Comparison of ENCODE assay signal across 1 cellular context in the genomic region with DNA sequence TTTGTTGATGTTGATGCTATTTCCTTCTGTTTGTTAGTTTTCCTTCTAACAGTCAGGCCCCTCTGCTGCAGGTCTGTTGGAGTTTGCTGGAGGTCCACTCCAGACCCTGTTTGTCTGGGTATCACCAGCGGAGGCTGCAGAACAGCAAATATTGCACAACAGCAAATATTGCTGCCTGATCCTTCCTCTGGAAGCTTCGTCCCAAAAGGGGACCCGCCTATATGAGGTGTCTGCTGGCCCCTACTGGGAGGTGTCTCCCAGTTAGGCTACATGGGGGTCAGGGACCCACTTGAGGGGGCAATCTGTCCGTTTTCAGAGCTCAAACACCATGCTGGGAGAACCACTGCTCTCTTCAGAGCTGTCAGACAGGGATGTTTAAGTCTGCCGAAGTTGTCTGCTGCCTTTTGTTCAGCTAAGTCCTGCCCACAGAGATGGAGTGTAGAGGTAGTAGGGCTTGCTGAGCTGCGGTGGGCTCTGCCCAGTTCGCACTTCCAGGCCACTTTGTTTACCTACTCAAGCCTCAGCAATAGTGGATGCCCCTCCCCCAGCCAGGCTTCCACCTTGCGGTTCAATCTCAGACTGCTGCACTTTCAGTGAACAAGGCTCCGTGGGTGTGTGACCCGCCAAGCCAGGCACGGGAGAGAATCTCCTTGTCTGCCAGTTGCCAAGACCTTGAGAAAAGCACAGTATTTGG.
TF ChIP-seq lines count a peak whose summit lies in the region.
"Not testable (repeated sequence)": the region's sequence is repeated elsewhere in the genome, so short reads cannot be mapped to it uniquely, and the experiment has no call there.

No MANE protein-coding gene starts in this region.

TF ChIP-seq in HepG2, 621 proteins besides CTCF, POLR2A, EP300 and RAD21 (continues in another document):
- TF ChIP-seq SOX6, LCORL, SOX13 (IDR thresholded peaks at IDR 0.05): not testable (repeated sequence)
- TF ChIP-seq SOX6 (CRISPR knock-in tag; IDR thresholded peaks at IDR 0.05) = peak; percentile 87
- peak; percentile 74 for TF ChIP-seq FOXO1 (CRISPR knock-in tag; IDR thresholded peaks at IDR 0.05)
- 0 out of 2 replicates have a peak, but pooled peaks have one; percentile 35 for TF ChIP-seq ZNF556 (CRISPR knock-in tag; IDR thresholded peaks at IDR 0.05; ENCODE audit: borderline replicate concordance)
- peak; percentile 86 for TF ChIP-seq LCORL (CRISPR knock-in tag; IDR thresholded peaks at IDR 0.05)
- peak; percentile 42; the same call in 1 of the 2 replicates for TF ChIP-seq ZNF501 (CRISPR knock-in tag; IDR thresholded peaks at IDR 0.05)
- TF ChIP-seq ISL2 (CRISPR knock-in tag; IDR thresholded peaks at IDR 0.05) = peak; percentile 67
- peak; percentile 84 for TF ChIP-seq FOXA3 (CRISPR knock-in tag; IDR thresholded peaks at IDR 0.05)
- 0 out of 2 replicates have a peak, but pooled peaks have one; percentile 32 for TF ChIP-seq AHDC1 (CRISPR knock-in tag; IDR thresholded peaks at IDR 0.05; ENCODE audit: borderline replicate concordance)
- TF ChIP-seq ZMYM4 (CRISPR knock-in tag; IDR thresholded peaks at IDR 0.05) = peak; percentile 64; the same call in 1 of the 2 replicates
- peak; percentile 35; the same call in 1 of the 2 replicates for TF ChIP-seq KAT8 (CRISPR knock-in tag; IDR thresholded peaks at IDR 0.05)
- TF ChIP-seq, protein P1, sequence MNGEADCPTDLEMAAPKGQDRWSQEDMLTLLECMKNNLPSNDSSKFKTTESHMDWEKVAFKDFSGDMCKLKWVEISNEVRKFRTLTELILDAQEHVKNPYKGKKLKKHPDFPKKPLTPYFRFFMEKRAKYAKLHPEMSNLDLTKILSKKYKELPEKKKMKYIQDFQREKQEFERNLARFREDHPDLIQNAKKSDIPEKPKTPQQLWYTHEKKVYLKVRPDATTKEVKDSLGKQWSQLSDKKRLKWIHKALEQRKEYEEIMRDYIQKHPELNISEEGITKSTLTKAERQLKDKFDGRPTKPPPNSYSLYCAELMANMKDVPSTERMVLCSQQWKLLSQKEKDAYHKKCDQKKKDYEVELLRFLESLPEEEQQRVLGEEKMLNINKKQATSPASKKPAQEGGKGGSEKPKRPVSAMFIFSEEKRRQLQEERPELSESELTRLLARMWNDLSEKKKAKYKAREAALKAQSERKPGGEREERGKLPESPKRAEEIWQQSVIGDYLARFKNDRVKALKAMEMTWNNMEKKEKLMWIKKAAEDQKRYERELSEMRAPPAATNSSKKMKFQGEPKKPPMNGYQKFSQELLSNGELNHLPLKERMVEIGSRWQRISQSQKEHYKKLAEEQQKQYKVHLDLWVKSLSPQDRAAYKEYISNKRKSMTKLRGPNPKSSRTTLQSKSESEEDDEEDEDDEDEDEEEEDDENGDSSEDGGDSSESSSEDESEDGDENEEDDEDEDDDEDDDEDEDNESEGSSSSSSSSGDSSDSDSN (CRISPR knock-in tag; IDR thresholded peaks at IDR 0.05) = peak; percentile 31; the same call in 1 of the 2 replicates
- TF ChIP-seq, protein P2, sequence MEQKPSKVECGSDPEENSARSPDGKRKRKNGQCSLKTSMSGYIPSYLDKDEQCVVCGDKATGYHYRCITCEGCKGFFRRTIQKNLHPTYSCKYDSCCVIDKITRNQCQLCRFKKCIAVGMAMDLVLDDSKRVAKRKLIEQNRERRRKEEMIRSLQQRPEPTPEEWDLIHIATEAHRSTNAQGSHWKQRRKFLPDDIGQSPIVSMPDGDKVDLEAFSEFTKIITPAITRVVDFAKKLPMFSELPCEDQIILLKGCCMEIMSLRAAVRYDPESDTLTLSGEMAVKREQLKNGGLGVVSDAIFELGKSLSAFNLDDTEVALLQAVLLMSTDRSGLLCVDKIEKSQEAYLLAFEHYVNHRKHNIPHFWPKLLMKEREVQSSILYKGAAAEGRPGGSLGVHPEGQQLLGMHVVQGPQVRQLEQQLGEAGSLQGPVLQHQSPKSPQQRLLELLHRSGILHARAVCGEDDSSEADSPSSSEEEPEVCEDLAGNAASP (CRISPR knock-in tag; IDR thresholded peaks at IDR 0.05; ENCODE audit: borderline replicate concordance) = peak; percentile 73; the same call in 1 of the 2 replicates
- peak; percentile 69; the same call in 1 of the 2 replicates for TF ChIP-seq PITX1 (CRISPR knock-in tag; IDR thresholded peaks at IDR 0.05)
- 0 out of 2 replicates have a peak, but pooled peaks have one; percentile 28 for TF ChIP-seq THAP9 (CRISPR knock-in tag; IDR thresholded peaks at IDR 0.05; ENCODE audit: borderline replicate concordance)
- TF ChIP-seq ZNF232 (CRISPR knock-in tag; IDR thresholded peaks at IDR 0.05; ENCODE audit: borderline replicate concordance) = peak; percentile 28; the same call in 1 of the 2 replicates
- 0 out of 2 replicates have a peak, but pooled peaks have one; percentile 22 for TF ChIP-seq ZNF263 (CRISPR knock-in tag; IDR thresholded peaks at IDR 0.05)
- TF ChIP-seq, protein P3, sequence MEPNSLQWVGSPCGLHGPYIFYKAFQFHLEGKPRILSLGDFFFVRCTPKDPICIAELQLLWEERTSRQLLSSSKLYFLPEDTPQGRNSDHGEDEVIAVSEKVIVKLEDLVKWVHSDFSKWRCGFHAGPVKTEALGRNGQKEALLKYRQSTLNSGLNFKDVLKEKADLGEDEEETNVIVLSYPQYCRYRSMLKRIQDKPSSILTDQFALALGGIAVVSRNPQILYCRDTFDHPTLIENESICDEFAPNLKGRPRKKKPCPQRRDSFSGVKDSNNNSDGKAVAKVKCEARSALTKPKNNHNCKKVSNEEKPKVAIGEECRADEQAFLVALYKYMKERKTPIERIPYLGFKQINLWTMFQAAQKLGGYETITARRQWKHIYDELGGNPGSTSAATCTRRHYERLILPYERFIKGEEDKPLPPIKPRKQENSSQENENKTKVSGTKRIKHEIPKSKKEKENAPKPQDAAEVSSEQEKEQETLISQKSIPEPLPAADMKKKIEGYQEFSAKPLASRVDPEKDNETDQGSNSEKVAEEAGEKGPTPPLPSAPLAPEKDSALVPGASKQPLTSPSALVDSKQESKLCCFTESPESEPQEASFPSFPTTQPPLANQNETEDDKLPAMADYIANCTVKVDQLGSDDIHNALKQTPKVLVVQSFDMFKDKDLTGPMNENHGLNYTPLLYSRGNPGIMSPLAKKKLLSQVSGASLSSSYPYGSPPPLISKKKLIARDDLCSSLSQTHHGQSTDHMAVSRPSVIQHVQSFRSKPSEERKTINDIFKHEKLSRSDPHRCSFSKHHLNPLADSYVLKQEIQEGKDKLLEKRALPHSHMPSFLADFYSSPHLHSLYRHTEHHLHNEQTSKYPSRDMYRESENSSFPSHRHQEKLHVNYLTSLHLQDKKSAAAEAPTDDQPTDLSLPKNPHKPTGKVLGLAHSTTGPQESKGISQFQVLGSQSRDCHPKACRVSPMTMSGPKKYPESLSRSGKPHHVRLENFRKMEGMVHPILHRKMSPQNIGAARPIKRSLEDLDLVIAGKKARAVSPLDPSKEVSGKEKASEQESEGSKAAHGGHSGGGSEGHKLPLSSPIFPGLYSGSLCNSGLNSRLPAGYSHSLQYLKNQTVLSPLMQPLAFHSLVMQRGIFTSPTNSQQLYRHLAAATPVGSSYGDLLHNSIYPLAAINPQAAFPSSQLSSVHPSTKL (CRISPR knock-in tag; IDR thresholded peaks at IDR 0.05) = peak; percentile 76
- TF ChIP-seq, protein P4, sequence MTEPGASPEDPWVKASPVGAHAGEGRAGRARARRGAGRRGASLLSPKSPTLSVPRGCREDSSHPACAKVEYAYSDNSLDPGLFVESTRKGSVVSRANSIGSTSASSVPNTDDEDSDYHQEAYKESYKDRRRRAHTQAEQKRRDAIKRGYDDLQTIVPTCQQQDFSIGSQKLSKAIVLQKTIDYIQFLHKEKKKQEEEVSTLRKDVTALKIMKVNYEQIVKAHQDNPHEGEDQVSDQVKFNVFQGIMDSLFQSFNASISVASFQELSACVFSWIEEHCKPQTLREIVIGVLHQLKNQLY (CRISPR knock-in tag; IDR thresholded peaks at IDR 0.05) = 0 out of 2 replicates have a peak, but pooled peaks have one; percentile 33
- TF ChIP-seq CBX5 (CRISPR knock-in tag; IDR thresholded peaks at IDR 0.05; ENCODE audit: borderline replicate concordance) = peak; percentile 48; the same call in 1 of the 2 replicates
- peak in 1 of 2 experiments; percentile 78; a peak in 2 of 4 replicates for TF ChIP-seq SOX13 (CRISPR knock-in tag; conservative IDR thresholded peaks at IDR 0.05 in 1 of 2, IDR thresholded peaks at IDR 0.05 in 1 of 2)
- TF ChIP-seq HNF1B (CRISPR knock-in tag; IDR thresholded peaks at IDR 0.05) = peak; percentile 65
- TF ChIP-seq ZBTB7B (CRISPR knock-in tag; IDR thresholded peaks at IDR 0.05) = peak; percentile 72; the same call in 1 of the 2 replicates
- TF ChIP-seq, protein P5, sequence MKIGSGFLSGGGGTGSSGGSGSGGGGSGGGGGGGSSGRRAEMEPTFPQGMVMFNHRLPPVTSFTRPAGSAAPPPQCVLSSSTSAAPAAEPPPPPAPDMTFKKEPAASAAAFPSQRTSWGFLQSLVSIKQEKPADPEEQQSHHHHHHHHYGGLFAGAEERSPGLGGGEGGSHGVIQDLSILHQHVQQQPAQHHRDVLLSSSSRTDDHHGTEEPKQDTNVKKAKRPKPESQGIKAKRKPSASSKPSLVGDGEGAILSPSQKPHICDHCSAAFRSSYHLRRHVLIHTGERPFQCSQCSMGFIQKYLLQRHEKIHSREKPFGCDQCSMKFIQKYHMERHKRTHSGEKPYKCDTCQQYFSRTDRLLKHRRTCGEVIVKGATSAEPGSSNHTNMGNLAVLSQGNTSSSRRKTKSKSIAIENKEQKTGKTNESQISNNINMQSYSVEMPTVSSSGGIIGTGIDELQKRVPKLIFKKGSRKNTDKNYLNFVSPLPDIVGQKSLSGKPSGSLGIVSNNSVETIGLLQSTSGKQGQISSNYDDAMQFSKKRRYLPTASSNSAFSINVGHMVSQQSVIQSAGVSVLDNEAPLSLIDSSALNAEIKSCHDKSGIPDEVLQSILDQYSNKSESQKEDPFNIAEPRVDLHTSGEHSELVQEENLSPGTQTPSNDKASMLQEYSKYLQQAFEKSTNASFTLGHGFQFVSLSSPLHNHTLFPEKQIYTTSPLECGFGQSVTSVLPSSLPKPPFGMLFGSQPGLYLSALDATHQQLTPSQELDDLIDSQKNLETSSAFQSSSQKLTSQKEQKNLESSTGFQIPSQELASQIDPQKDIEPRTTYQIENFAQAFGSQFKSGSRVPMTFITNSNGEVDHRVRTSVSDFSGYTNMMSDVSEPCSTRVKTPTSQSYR (CRISPR knock-in tag; IDR thresholded peaks at IDR 0.05; ENCODE audit: borderline replicate concordance) = peak; percentile 45; the same call in 1 of the 2 replicates
- TF ChIP-seq TEAD3 (CRISPR knock-in tag; optimal IDR thresholded peaks at IDR 0.05; ENCODE audit: borderline replicate concordance) = peak; percentile 44
